1 cellular context compared by ENCODE assay signal in genomic region chr21:44012474-44013379, GRCh38.
TF ChIP-seq lines count a peak whose summit lies in the region.

No MANE protein-coding gene starts in this region.

TF ChIP-seq in K562, 482 proteins besides CTCF, POLR2A, EP300 and RAD21 (continued from another document and continues in another):
- TF ChIP-seq, protein P1, sequence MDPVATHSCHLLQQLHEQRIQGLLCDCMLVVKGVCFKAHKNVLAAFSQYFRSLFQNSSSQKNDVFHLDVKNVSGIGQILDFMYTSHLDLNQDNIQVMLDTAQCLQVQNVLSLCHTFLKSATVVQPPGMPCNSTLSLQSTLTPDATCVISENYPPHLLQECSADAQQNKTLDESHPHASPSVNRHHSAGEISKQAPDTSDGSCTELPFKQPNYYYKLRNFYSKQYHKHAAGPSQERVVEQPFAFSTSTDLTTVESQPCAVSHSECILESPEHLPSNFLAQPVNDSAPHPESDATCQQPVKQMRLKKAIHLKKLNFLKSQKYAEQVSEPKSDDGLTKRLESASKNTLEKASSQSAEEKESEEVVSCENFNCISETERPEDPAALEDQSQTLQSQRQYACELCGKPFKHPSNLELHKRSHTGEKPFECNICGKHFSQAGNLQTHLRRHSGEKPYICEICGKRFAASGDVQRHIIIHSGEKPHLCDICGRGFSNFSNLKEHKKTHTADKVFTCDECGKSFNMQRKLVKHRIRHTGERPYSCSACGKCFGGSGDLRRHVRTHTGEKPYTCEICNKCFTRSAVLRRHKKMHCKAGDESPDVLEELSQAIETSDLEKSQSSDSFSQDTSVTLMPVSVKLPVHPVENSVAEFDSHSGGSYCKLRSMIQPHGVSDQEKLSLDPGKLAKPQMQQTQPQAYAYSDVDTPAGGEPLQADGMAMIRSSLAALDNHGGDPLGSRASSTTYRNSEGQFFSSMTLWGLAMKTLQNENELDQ (CRISPR knock-in tag; IDR thresholded peaks at IDR 0.05; ENCODE audit: borderline replicate concordance) = no peak
- no peak for TF ChIP-seq ZNF3 (CRISPR knock-in tag; IDR thresholded peaks at IDR 0.05)
- no peak; the same call in 1 of the 2 replicates for TF ChIP-seq SMARCC2 (IDR thresholded peaks at IDR 0.05; ENCODE audit: low read depth)
- TF ChIP-seq ZNF408 (CRISPR knock-in tag; IDR thresholded peaks at IDR 0.05; ENCODE audit: low read depth) = no peak
- no peak for TF ChIP-seq ZNF586 (CRISPR knock-in tag; conservative IDR thresholded peaks at IDR 0.05)
- 0 out of 2 replicates have a peak, but pooled peaks have one; percentile 7 for TF ChIP-seq JUN (IDR thresholded peaks at IDR 0.05; ENCODE audit: borderline replicate concordance, low read depth, low read length)
- TF ChIP-seq JUN (CRISPR knock-in tag; IDR thresholded peaks at IDR 0.05; ENCODE audit: borderline replicate concordance) = no peak
- no peak for TF ChIP-seq CBX5 (IDR thresholded peaks at IDR 0.05; ENCODE audit: borderline replicate concordance, low read depth)
- TF ChIP-seq ZNF280B (CRISPR knock-in tag; IDR thresholded peaks at IDR 0.05) = no peak
- no peak for TF ChIP-seq ZNF140 (CRISPR knock-in tag; IDR thresholded peaks at IDR 0.05)
- peak; percentile 20 to 37; a peak in 2 of 4 replicates for TF ChIP-seq RCOR1 (IDR thresholded peaks at IDR 0.05; ENCODE audit: borderline replicate concordance in 1 of 2, low read depth in 2 of 2, low read length in 2 of 2)
- TF ChIP-seq MED1 (CRISPR knock-in tag; IDR thresholded peaks at IDR 0.05; ENCODE audit: borderline replicate concordance) = no peak
- TF ChIP-seq, protein P2, sequence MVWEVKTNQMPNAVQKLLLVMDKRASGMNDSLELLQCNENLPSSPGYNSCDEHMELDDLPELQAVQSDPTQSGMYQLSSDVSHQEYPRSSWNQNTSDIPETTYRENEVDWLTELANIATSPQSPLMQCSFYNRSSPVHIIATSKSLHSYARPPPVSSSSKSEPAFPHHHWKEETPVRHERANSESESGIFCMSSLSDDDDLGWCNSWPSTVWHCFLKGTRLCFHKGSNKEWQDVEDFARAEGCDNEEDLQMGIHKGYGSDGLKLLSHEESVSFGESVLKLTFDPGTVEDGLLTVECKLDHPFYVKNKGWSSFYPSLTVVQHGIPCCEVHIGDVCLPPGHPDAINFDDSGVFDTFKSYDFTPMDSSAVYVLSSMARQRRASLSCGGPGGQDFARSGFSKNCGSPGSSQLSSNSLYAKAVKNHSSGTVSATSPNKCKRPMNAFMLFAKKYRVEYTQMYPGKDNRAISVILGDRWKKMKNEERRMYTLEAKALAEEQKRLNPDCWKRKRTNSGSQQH (CRISPR knock-in tag; IDR thresholded peaks at IDR 0.05) = no peak
- no peak for TF ChIP-seq ZNF274 (IDR thresholded peaks at IDR 0.05; ENCODE audit: borderline replicate concordance, low read depth, low read length)
- TF ChIP-seq ELF2 (CRISPR knock-in tag; IDR thresholded peaks at IDR 0.05) = no peak
- no peak for TF ChIP-seq RBM17 (IDR thresholded peaks at IDR 0.05; ENCODE audit: borderline replicate concordance, low read depth, low read length)
- no peak for TF ChIP-seq ZSCAN29 (IDR thresholded peaks at IDR 0.05)
- TF ChIP-seq XRCC4 (IDR thresholded peaks at IDR 0.05; ENCODE audit: extremely low read depth, insufficient read depth, insufficient read length) = no peak
- peak; percentile 56; the same call in 1 of the 2 replicates for TF ChIP-seq HDAC8 (tag; IDR thresholded peaks at IDR 0.05)
- TF ChIP-seq, protein P3, sequence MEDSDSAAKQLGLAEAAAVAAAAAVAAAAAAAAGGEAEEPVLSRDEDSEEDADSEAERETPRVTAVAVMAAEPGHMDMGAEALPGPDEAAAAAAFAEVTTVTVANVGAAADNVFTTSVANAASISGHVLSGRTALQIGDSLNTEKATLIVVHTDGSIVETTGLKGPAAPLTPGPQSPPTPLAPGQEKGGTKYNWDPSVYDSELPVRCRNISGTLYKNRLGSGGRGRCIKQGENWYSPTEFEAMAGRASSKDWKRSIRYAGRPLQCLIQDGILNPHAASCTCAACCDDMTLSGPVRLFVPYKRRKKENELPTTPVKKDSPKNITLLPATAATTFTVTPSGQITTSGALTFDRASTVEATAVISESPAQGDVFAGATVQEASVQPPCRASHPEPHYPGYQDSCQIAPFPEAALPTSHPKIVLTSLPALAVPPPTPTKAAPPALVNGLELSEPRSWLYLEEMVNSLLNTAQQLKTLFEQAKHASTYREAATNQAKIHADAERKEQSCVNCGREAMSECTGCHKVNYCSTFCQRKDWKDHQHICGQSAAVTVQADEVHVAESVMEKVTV (CRISPR knock-in tag; IDR thresholded peaks at IDR 0.05) = no peak
- no peak for TF ChIP-seq CAMTA2 (CRISPR knock-in tag; conservative IDR thresholded peaks at IDR 0.05)
- TF ChIP-seq ATF7 (IDR thresholded peaks at IDR 0.05) = peak; percentile 72
- no peak for TF ChIP-seq KHSRP (IDR thresholded peaks at IDR 0.05)
- no peak for TF ChIP-seq ATF4 (CRISPR knock-in tag; IDR thresholded peaks at IDR 0.05)
- peak; percentile 77 for TF ChIP-seq TFAP4 (CRISPR knock-in tag; IDR thresholded peaks at IDR 0.05; ENCODE audit: borderline replicate concordance)
- TF ChIP-seq ZKSCAN1 (IDR thresholded peaks at IDR 0.05; ENCODE audit: low read depth, low read length) = no peak
- TF ChIP-seq CTBP1 (IDR thresholded peaks at IDR 0.05; ENCODE audit: borderline replicate concordance) = peak; percentile 70; the same call in 1 of the 2 replicates
- no peak for TF ChIP-seq POLR3A (IDR thresholded peaks at IDR 0.05; ENCODE audit: borderline replicate concordance, extremely low read depth, insufficient read depth, insufficient read length)
- TF ChIP-seq, protein P4, sequence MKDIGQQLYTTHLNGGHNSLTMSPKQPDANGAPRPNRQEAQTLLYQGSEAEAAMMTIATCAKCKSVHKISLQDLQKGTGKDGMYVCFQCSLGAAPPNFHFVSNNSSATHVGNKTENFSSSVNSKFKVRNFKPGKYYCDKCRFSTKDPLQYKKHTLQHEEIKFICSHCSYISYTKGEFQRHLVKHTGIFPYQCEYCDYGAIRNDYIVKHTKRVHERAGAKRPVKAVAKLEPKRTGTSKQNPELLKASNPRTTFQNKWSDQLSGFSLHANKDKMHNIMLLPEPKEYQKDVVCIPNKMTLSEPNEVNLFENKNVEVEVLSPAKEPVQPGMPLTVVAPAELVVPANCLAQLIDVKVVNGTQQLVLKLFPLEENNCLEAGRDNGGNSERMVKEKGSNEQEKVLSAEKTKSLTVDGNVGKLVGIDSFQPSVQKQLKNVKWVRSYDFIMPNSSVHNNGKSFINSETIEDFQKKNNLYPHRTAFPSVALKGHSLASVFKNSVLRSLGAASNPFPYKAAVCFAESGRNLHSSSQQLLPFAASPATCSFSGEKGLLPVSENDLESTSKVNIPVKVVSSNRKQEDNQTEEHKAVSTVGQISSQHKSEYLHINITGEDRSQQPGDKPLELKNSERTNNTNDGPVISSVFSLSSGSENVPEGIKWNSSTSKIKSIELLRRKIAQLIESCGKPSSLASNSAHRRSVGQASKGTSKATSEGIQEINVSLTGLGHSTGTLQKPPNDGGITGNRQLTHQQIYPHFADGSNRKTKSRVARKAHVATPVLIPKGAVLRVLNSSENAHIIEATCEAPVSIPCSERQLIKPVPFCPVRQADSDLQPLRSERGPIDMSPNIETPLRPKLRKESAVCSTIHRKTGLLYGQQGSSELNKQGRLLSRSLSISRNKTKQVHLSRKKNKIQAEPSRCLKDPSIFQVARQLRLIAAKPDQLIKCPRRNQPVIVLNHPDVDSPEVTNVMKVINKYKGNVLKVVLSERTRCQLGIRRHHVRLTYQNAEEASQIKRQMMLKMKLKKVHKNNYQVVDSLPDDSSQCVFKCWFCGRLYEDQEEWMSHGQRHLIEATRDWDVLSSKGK (CRISPR knock-in tag; IDR thresholded peaks at IDR 0.05) = no peak
- TF ChIP-seq PHB2 (IDR thresholded peaks at IDR 0.05; ENCODE audit: low read depth) = no peak
- TF ChIP-seq TCF15 (CRISPR knock-in tag; IDR thresholded peaks at IDR 0.05) = no peak
- no peak for TF ChIP-seq CBX8 (IDR thresholded peaks at IDR 0.05; ENCODE audit: borderline replicate concordance, extremely low read depth, low read depth, low read length, poor library complexity, severe bottlenecking)
- no peak for TF ChIP-seq TOE1 (IDR thresholded peaks at IDR 0.05; ENCODE audit: borderline replicate concordance)
- TF ChIP-seq TOE1 (CRISPR knock-in tag; IDR thresholded peaks at IDR 0.05; ENCODE audit: borderline replicate concordance, low read depth) = no peak
- peak; percentile 78 for TF ChIP-seq VEZF1 (CRISPR knock-in tag; IDR thresholded peaks at IDR 0.05)
- no peak for TF ChIP-seq NELFE (IDR thresholded peaks at IDR 0.05; ENCODE audit: insufficient read depth, insufficient read length)
- TF ChIP-seq ELF4 (CRISPR knock-in tag; IDR thresholded peaks at IDR 0.05) = no peak
- 0 out of 2 replicates have a peak, but pooled peaks have one; percentile 15 for TF ChIP-seq THAP12 (CRISPR knock-in tag; IDR thresholded peaks at IDR 0.05)
